Comparison of ENCODE assay signal across 10 cellular contexts in the genomic region with DNA sequence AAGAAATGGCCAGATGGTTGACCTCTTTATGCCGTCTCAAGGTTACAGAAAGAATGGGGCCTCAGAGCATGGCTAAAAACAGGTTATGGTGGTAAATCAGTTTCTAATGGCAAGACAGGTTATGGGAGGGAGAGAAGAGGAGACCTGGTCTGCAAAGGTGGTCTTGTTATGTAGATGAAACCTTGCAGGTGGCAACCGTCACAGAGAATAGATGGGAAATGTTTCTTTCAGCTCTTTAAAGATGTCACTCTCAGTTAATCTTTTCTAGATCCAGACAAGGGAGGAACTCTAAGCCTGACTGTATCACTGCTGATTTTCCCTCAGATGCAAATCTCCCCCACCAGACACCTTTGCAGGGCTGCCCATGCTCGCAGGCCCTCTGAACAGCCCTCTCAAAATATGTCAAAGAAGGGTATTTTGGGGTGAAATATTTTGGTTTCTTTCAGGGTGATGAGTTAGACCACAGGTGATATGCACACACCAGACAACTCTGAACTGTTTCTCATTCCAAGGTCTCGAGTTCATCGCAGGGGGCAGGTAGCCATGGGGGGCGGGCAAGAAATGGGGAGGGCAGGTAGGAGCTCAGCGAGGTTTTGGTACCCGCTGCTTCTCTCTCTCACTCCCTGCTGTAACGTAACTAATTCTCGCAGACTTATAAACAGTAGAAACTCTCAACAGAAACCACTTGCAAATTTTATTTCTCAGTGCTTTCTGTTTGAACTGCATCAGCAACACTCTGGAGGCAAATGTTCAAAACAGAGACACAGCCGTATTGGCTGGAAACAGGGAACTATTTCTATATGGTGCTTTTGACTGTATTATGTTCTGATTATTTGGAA.
DNase-seq lines count a peak whose midpoint lies in the region; ATAC-seq and TF ChIP-seq lines count a peak whose summit lies in the region.
"Had no signal": no experiment of that assay in that cellular context is flagged by ENCODE, and none has a peak within 500 bp of the region (broad histone marks: within the 10 kb centered on the region; RNA-seq: fewer than 3 reads in every experiment).

No MANE protein-coding gene starts in this region.

- ATAC-seq in GM18870 (IDR thresholded peaks at IDR 0.05; ENCODE audit: unreplicated experiment) (peak; percentile 77), GM21576 (IDR thresholded peaks at IDR 0.05; ENCODE audit: unreplicated experiment) (peak; percentile 78), HG03175 (IDR thresholded peaks at IDR 0.05; ENCODE audit: unreplicated experiment) (peak; percentile 81)

- DNase-seq in iPS DF 19.7 (ENCODE audit: low read depth, low spot score) (peak; percentile 79), foreskin fibroblast (no peak), cerebellar nuclear complex (lab: John Stamatoyannopoulos, UW) (no peak), NCI-H2171 treated with DMSO at 0.1 percent for 48 hours (lab: John Stamatoyannopoulos, UW) (no peak)
- no peak for DNase-seq in stimulated activated CD8-positive, alpha-beta memory T cell treated with anti-CD3 and anti-CD28 coated beads, Interleukin-4, amount 100 ng/mL, for 48 hours
- DNase-seq: KBM-7; NK-92 treated with Interleukin-12 subunit alpha and Interleukin-12 subunit beta, amount 100 ng/mL, for 24 hours had no signal

- no peak for TF ChIP-seq CTCF in foreskin fibroblast (IDR thresholded peaks at IDR 0.05; ENCODE audit: low read depth, low read length)

- no peak overlapping the region for H3K4me3 ChIP-seq in foreskin fibroblast (ENCODE audit: low read depth in 1 of 2, low read length in 2 of 2)
